In genomic region chr11:82631722-82632630, GRCh38 we compare ENCODE assay signal across 12 cellular contexts.
A peak's percentile ranks its signal among the peaks of the same experiment; 100 is the strongest.
DNase-seq lines count a peak whose midpoint lies in the region; ATAC-seq, FAIRE-seq and TF ChIP-seq lines count a peak whose summit lies in the region.
"Had no signal": no experiment of that assay in that cellular context is flagged by ENCODE, and none has a peak within 500 bp of the region (broad histone marks: within the 10 kb centered on the region; RNA-seq: fewer than 3 reads in every experiment).

No MANE protein-coding gene starts in this region.

- ATAC-seq in GM21360 (IDR thresholded peaks at IDR 0.05; ENCODE audit: unreplicated experiment), result peak; percentile 81
- ATAC-seq in HG03097 (IDR thresholded peaks at IDR 0.05; ENCODE audit: low FRiP score, unreplicated experiment), result peak; percentile 89
- peak; percentile 96 for ATAC-seq in GM12878

- no peak for TF ChIP-seq EP300 in GM12878 (IDR thresholded peaks at IDR 0.05; ENCODE audit: borderline replicate concordance in 1 of 2, control insufficient read depth in 1 of 2, low read depth in 2 of 2, low read length in 2 of 2)

- no peaks in the 10 kb centered on the region for H3K79me2 ChIP-seq in GM12878 (ENCODE audit: control insufficient read depth, insufficient read depth, low read length)

- H3K4me1 ChIP-seq in GM12878 (ENCODE audit: control insufficient read depth, insufficient read depth, low read length), result no peaks in the 10 kb centered on the region

- SMC1A ChIA-PET in GM12878 (lab: Charles Lee; ENCODE audit: uncharacterized antibody, unreplicated experiment), result interaction anchor here (1.4 kb wide), 1 partner anchor 20 kb away, joined by 3 read pairs; no protein-coding TSS in a partner anchor

- DNase-seq in GM13976 (ENCODE audit: low spot score), result peak; percentile 4
- peak; percentile 27 for DNase-seq in GM12878 (ENCODE audit: low read depth, low spot score)
- no peak for DNase-seq in HEK293T (ENCODE audit: extremely low spot score)
- no peak for DNase-seq in midbrain (lab: John Stamatoyannopoulos, UW)
- no peak for DNase-seq in NCI-H146 treated with DMSO at 0.1 percent for 48 hours (lab: John Stamatoyannopoulos, UW; ENCODE audit: unreplicated experiment)
- DNase-seq in HK-2 (ENCODE audit: unreplicated experiment), result no peak
- DNase-seq: CD4-positive, alpha-beta T cell; HCEC 1CT; naive B cell had no signal

- peak overlapping the region; percentile 18; the same call in 1 of the 2 replicates for H3K27ac ChIP-seq in GM12878 (ENCODE audit: control insufficient read depth, insufficient read depth)
- H3K27ac ChIP-seq: VCaP had no signal

- in situ Hi-C loops in GM13976 (cut with MboI; ENCODE audit: low sequenced_read_pairs, unreplicated experiment), result no loop called here
- in situ Hi-C loops in GM12878 (cut with MboI), result no loop called here

- H3K27me3 ChIP-seq in GM12878 (replicated peaks in 1 of 2; ENCODE audit: control insufficient read depth in 2 of 2, insufficient read depth in 2 of 2, low read length in 1 of 2), result no peaks in the 10 kb centered on the region; a peak in 2 of 4 replicates

- intact Hi-C loops in GM12878 (cut with micrococcal nuclease; ENCODE audit: unreplicated experiment), result no loop called here

- BruUV-seq in GM12878 (replicated peaks; lab: Mats Ljungman, UMichigan), result no TSS peak

- H3K4me3 ChIP-seq in GM12878, result no peak overlapping the region

- WGBS in GM12878 (ENCODE audit: insufficient coverage, insufficient replicate concordance, low lambda C conversion rate, missing lambda C conversion rate), result 6% methylated on average over 4 of the region's 4 CpGs

- H3K9me3 ChIP-seq in GM12878 (replicated peaks; ENCODE audit: control insufficient read depth, insufficient read depth, low read length), result no peaks in the 10 kb centered on the region; the same call in none of the 3 replicates

- peak; percentile 86 for FAIRE-seq in GM12878 (lab: Jason Lieb, UNC)

- no peak overlapping the region for H3K9ac ChIP-seq in GM12878 (ENCODE audit: control insufficient read depth, insufficient read depth, low read length)

- RAD21 ChIA-PET in GM12878 (lab: Charles Lee; ENCODE audit: unreplicated experiment), result interaction anchor here (0.7 kb wide), 1 partner anchor 18 kb away, joined by 3 read pairs; no protein-coding TSS in a partner anchor

- CTCF ChIA-PET in GM12878 (lab: Yijun Ruan, JAX), result interaction anchor here (1.1 kb wide), 1 partner anchor 64 kb away, joined by 3 read pairs; no protein-coding TSS in a partner anchor
- CTCF ChIA-PET in HEK293T (lab: Yijun Ruan, JAX), result no interaction called here

- H2AFZ ChIP-seq in GM12878 (ENCODE audit: control insufficient read depth, low read depth, low read length), result peak overlapping the region; percentile 55

- POLR2A ChIA-PET in GM12878 (lab: Charles Lee) (no interaction called here), HEK293T (lab: Yijun Ruan, JAX) (no interaction called here)

- H3K4me2 ChIP-seq in GM12878 (ENCODE audit: control insufficient read depth, insufficient read depth), result no peak overlapping the region

- no peaks in the 10 kb centered on the region for H4K20me1 ChIP-seq in GM12878 (ENCODE audit: control insufficient read depth, insufficient read depth)

- TF ChIP-seq RAD21 in GM12878 (IDR thresholded peaks at IDR 0.05; ENCODE audit: insufficient read depth, low read depth, low read length), result no peak

- H3K36me3 ChIP-seq in GM12878 (ENCODE audit: control insufficient read depth in 2 of 2, insufficient read depth in 2 of 2, low read length in 1 of 2), result no peaks in the 10 kb centered on the region

- no peak for TF ChIP-seq POLR2A in GM12878 (IDR thresholded peaks at IDR 0.05; ENCODE audit: low read depth, low read length)

- TF ChIP-seq CTCF in GM13976 (IDR thresholded peaks at IDR 0.05; ENCODE audit: borderline replicate concordance, control extremely low read depth, extremely low read depth, insufficient read depth, missing control alignments) (no peak), GM12878 (IDR thresholded peaks at IDR 0.05 in 2 of 3, conservative IDR thresholded peaks at IDR 0.05 in 1 of 3; ENCODE audit: control insufficient read depth in 2 of 3, extremely low read depth in 1 of 3, insufficient read depth in 1 of 3, low read depth in 3 of 3, low read length in 3 of 3) (no peak)

TF ChIP-seq in GM12878, 131 proteins besides CTCF, POLR2A, EP300 and RAD21:
- TF ChIP-seq PAX5 (IDR thresholded peaks at IDR 0.05; ENCODE audit: borderline replicate concordance, low read depth, low read length), result peak; percentile 32; the same call in 1 of the 2 replicates
- 0 out of 2 replicates have a peak, but pooled peaks have one; percentile 11 for TF ChIP-seq SPI1 (IDR thresholded peaks at IDR 0.05; ENCODE audit: borderline replicate concordance, insufficient read depth, low read depth, low read length)
- no peak for TF ChIP-seq YY1 (IDR thresholded peaks at IDR 0.05; ENCODE audit: low read depth, low read length)
- TF ChIP-seq RFX5 (IDR thresholded peaks at IDR 0.05; ENCODE audit: low read depth, low read length), result peak; percentile 84
- TF ChIP-seq BCL11A (IDR thresholded peaks at IDR 0.05; ENCODE audit: low read depth, low read length), result 0 out of 2 replicates have a peak, but pooled peaks have one; percentile 6
- TF ChIP-seq E2F4 (IDR thresholded peaks at IDR 0.05; ENCODE audit: low read depth, low read length), result no peak
- no peak for TF ChIP-seq EZH2 (IDR thresholded peaks at IDR 0.05; ENCODE audit: borderline replicate concordance, control insufficient read depth, low read depth, low read length)
- peak; percentile 44; the same call in 1 of the 2 replicates for TF ChIP-seq RUNX3 (IDR thresholded peaks at IDR 0.05; ENCODE audit: low read length)

TF ChIP-seq in HEK293T, 16 proteins besides CTCF, POLR2A, EP300 and RAD21:
- TF ChIP-seq FOXM1 (IDR thresholded peaks at IDR 0.05; ENCODE audit: borderline replicate concordance) (no peak), FOXA1 (IDR thresholded peaks at IDR 0.05) (no peak), NFRKB (IDR thresholded peaks at IDR 0.05) (no peak), BHLHE40 (IDR thresholded peaks at IDR 0.05; ENCODE audit: borderline replicate concordance) (no peak), LEF1 (IDR thresholded peaks at IDR 0.05; ENCODE audit: borderline replicate concordance) (no peak)

Comparison
In these comparisons a context has a peak if more than half of its experiments do, and no peak if none do; other contexts are left out.
1. DNase-seq: peak in GM13976 (single experiment) and GM12878 (single experiment); none in HEK293T (single experiment), midbrain (single experiment), NCI-H146 treated with DMSO at 0.1 percent for 48 hours (single experiment) and HK-2 (single experiment).
2. Peak in every context shown above with its lines, with median percentiles within 50 percentile points of each other: ATAC-seq.